In the genomic region with DNA sequence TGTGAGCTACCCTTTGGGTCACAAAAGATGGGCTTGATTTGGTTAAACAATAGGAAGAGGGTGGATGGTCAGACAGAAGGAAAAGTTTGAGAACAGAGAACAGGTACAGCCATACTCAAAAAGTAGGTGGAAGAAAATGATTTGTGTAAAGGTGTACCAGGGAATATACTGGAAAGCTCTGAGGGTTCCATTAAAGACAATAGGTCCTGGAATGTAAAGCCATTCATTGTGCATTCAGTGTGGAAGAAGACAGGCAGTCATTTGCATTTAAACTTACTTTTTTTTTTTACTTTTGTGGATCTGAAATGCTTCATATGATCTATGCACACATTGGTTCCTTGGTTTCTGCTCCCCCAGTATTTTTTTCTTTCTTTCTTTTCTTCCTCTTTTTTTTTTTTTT, we compare ENCODE assay signal across 1 cellular context.
A peak's percentile ranks its signal among the peaks of the same experiment; 100 is the strongest.
TF ChIP-seq lines count a peak whose summit lies in the region.

No MANE protein-coding gene starts in this region.

TF ChIP-seq in GM23338, 12 proteins besides CTCF, POLR2A, EP300 and RAD21 (continued from another document):
- TF ChIP-seq ETS1 (IDR thresholded peaks at IDR 0.05) (no peak), CREB1 (CRISPR knock-in tag; IDR thresholded peaks at IDR 0.05; ENCODE audit: low read depth) (no peak), NANOG (IDR thresholded peaks at IDR 0.05; ENCODE audit: borderline replicate concordance) (peak; percentile 58; the same call in 1 of the 2 replicates), STAT1 (IDR thresholded peaks at IDR 0.05; ENCODE audit: unreplicated experiment) (no peak)
- TF ChIP-seq, protein P1, sequence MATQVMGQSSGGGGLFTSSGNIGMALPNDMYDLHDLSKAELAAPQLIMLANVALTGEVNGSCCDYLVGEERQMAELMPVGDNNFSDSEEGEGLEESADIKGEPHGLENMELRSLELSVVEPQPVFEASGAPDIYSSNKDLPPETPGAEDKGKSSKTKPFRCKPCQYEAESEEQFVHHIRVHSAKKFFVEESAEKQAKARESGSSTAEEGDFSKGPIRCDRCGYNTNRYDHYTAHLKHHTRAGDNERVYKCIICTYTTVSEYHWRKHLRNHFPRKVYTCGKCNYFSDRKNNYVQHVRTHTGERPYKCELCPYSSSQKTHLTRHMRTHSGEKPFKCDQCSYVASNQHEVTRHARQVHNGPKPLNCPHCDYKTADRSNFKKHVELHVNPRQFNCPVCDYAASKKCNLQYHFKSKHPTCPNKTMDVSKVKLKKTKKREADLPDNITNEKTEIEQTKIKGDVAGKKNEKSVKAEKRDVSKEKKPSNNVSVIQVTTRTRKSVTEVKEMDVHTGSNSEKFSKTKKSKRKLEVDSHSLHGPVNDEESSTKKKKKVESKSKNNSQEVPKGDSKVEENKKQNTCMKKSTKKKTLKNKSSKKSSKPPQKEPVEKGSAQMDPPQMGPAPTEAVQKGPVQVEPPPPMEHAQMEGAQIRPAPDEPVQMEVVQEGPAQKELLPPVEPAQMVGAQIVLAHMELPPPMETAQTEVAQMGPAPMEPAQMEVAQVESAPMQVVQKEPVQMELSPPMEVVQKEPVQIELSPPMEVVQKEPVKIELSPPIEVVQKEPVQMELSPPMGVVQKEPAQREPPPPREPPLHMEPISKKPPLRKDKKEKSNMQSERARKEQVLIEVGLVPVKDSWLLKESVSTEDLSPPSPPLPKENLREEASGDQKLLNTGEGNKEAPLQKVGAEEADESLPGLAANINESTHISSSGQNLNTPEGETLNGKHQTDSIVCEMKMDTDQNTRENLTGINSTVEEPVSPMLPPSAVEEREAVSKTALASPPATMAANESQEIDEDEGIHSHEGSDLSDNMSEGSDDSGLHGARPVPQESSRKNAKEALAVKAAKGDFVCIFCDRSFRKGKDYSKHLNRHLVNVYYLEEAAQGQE (IDR thresholded peaks at IDR 0.05; ENCODE audit: unreplicated experiment) = no peak
